In genomic region chr6:13006578-13007300, GRCh38 we compare ENCODE assay signal across 19 cellular contexts.
A peak's percentile ranks its signal among the peaks of the same experiment; 100 is the strongest.
DNase-seq lines count a peak whose midpoint lies in the region; TF ChIP-seq lines count a peak whose summit lies in the region.
"Had no signal": no experiment of that assay in that cellular context is flagged by ENCODE, and none has a peak within 500 bp of the region (broad histone marks: within the 10 kb centered on the region; RNA-seq: fewer than 3 reads in every experiment).

No MANE protein-coding gene starts in this region.

- intact Hi-C loops in thyroid gland (cut with DNase I): no loop called here

- TF ChIP-seq CTCF in LNCaP clone FGC (IDR thresholded peaks at IDR 0.05; ENCODE audit: control insufficient read depth, extremely low read depth, insufficient read depth) (no peak), brain microvascular endothelial cell (IDR thresholded peaks at IDR 0.05; ENCODE audit: low read depth, low read length, missing control alignments) (no peak), thyroid gland (IDR thresholded peaks at IDR 0.05) (no peak)

- TF ChIP-seq POLR2A in thyroid gland (IDR thresholded peaks at IDR 0.05): no peak

- H3K9me3 ChIP-seq in thyroid gland: no peaks in the 10 kb centered on the region
- H3K9me3 ChIP-seq: spleen, vagina had no signal

- H3K27ac ChIP-seq in brain microvascular endothelial cell (no peak overlapping the region), thyroid gland (no peak overlapping the region)
- H3K27ac ChIP-seq: C4-2B, spleen, vagina had no signal

- no peak overlapping the region for H3K4me3 ChIP-seq in LNCaP clone FGC (ENCODE audit: low read depth, low read length)
- no peak overlapping the region for H3K4me3 ChIP-seq in brain microvascular endothelial cell (ENCODE audit: low read depth, low read length)
- H3K4me3 ChIP-seq in thyroid gland (replicated peaks in 1 of 3): no peak overlapping the region
- H3K4me3 ChIP-seq: spleen, vagina had no signal

- H3K27me3 ChIP-seq in brain microvascular endothelial cell (replicated peaks) (peaks cover 2% of the 10 kb centered on the region), thyroid gland (no peaks in the 10 kb centered on the region)
- H3K27me3 ChIP-seq: vagina had no signal

- no peaks in the 10 kb centered on the region for H3K4me1 ChIP-seq in thyroid gland
- H3K4me1 ChIP-seq: vagina had no signal

- DNase-seq in EL: peak; percentile 76
- peak; percentile 62 for DNase-seq in LNCaP clone FGC (ENCODE audit: low read depth)
- peak; percentile 29 for DNase-seq in brain microvascular endothelial cell
- DNase-seq in iris pigment epithelial cell (ENCODE audit: low read depth): peak; percentile 28
- DNase-seq in thyroid gland: no peak
- DNase-seq in NCI-H345 (lab: John Stamatoyannopoulos, UW): no peak
- no peak for DNase-seq in AG08396 (ENCODE audit: low spot score)
- DNase-seq: activated CD4-positive, alpha-beta T cell treated with anti-CD3 and anti-CD28 coated beads, Interleukin-2, amount 50 U/mL, for 1 hour; activated T-cell treated with anti-CD3 and anti-CD28 coated beads, Interleukin-2, amount 50 U/mL, for 24 hours; cerebellar nuclear complex; DMS79 treated with DMSO at 0.1 percent for 48 hours; Karpas-422; NCI-H187; NCI-H526 treated with DMSO at 0.1 percent for 48 hours; SHP77; spleen; stimulated activated naive CD4-positive, alpha-beta T cell treated with Interleukin-2 at 50 U/mL for 16 hours had no signal

- in situ Hi-C loops in brain microvascular endothelial cell (cut with HindIII; ENCODE audit: low pct_ligation_motif_present, low sequenced_read_pairs): no loop called here

- H3K36me3 ChIP-seq in brain microvascular endothelial cell (replicated peaks) (no peaks in the 10 kb centered on the region), thyroid gland (no peaks in the 10 kb centered on the region)
- H3K36me3 ChIP-seq: spleen, vagina had no signal

- WGBS in thyroid gland, 2 donors: 88 to 91% methylated on average over 4 of the region's 4 CpGs

Comparison
In these comparisons a context has a peak if more than half of its experiments do, and no peak if none do; other contexts are left out.
1. DNase-seq: peak in EL (single experiment), LNCaP clone FGC (single experiment), brain microvascular endothelial cell (single experiment) and iris pigment epithelial cell (single experiment); none in thyroid gland (0 of 2), NCI-H345 (single experiment) and AG08396 (single experiment).